In genomic region chr20:54981181-54981580, GRCh38 we compare ENCODE assay signal across 6 cellular contexts.
"Had no signal": no experiment of that assay in that cellular context is flagged by ENCODE, and none has a peak within 500 bp of the region (broad histone marks: within the 10 kb centered on the region; RNA-seq: fewer than 3 reads in every experiment).

No MANE protein-coding gene starts in this region.

- DNase-seq: IMR-90, KBM-7, KG1 had no signal

- H3K4me1 Mint-ChIP-seq: IgD-negative memory B cell had no signal

- H3K27me3 Mint-ChIP-seq: IgD-negative memory B cell had no signal

- H3K36me3 Mint-ChIP-seq: IgD-negative memory B cell had no signal

- H3K27ac Mint-ChIP-seq: IgD-negative memory B cell had no signal

- H3K9me3 Mint-ChIP-seq: IgD-negative memory B cell had no signal

- H3K4me3 ChIP-seq: K562 had no signal

- H3K27ac ChIP-seq: HL-60 had no signal

- H3K4me3 Mint-ChIP-seq: IgD-negative memory B cell had no signal
